1 cellular context compared by ENCODE assay signal in the genomic region with DNA sequence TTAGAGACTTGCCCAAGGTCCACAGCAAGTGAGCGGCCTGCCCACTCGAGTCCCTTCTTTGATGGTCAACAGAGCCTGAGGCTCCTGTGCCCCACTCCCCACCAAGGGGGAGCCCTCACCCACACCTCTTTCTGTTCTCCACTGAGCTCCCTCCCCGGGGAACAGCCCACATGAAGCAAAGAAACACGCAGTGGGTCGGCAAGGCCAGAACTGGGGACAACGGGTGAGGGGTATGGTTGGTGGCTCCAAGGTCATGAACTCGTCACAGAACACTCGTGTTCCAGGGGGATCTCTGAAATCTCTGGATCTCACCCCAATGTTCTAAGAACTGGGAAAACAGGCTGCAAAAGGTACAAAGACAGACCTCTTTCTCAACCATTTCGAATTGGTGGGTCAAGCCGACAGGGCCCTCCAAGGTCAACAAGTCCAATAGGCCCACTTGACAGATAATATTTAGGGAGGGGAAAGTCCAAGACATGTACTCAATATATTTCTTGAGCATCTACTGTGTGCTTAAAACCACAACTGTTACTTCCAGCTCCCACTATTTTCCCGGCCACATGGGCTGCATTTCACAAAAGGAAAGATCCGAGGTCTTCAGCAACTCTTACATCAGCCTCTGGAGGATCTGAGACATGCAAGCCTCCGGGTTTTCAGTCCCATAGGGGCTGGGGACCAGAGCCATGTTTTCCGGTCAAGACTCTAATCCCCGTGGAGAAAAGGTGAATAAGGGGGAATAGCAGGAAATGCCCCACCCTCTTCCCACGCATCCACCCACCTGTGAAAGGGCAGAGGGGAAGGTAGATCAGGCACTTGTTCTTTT.
TF ChIP-seq lines count a peak whose summit lies in the region.

No MANE protein-coding gene starts in this region.

TF ChIP-seq in HepG2, 621 proteins besides CTCF, POLR2A, EP300 and RAD21 (continues in another document):
- TF ChIP-seq ZNF230 (CRISPR knock-in tag; IDR thresholded peaks at IDR 0.05): no peak
- TF ChIP-seq ZNF629 (CRISPR knock-in tag; conservative IDR thresholded peaks at IDR 0.05): peak; percentile 73; the same call in 1 of the 2 replicates
- TF ChIP-seq ZNF788 (CRISPR knock-in tag; IDR thresholded peaks at IDR 0.05; ENCODE audit: borderline replicate concordance): no peak
- no peak for TF ChIP-seq PRDM4 (CRISPR knock-in tag; IDR thresholded peaks at IDR 0.05; ENCODE audit: borderline replicate concordance)
- TF ChIP-seq MXD1 (CRISPR knock-in tag; IDR thresholded peaks at IDR 0.05): no peak
- TF ChIP-seq ZSCAN20 (CRISPR knock-in tag; IDR thresholded peaks at IDR 0.05; ENCODE audit: borderline replicate concordance): no peak
- TF ChIP-seq TOPORS (CRISPR knock-in tag; IDR thresholded peaks at IDR 0.05): no peak
- no peak for TF ChIP-seq PREB (CRISPR knock-in tag; IDR thresholded peaks at IDR 0.05)
- TF ChIP-seq ARNTL (CRISPR knock-in tag; IDR thresholded peaks at IDR 0.05): peak; percentile 38; the same call in 1 of the 2 replicates
- no peak for TF ChIP-seq GABPA (IDR thresholded peaks at IDR 0.05; ENCODE audit: low read depth, low read length)
- no peak for TF ChIP-seq GABPA (CRISPR knock-in tag; IDR thresholded peaks at IDR 0.05; ENCODE audit: low read depth)
- TF ChIP-seq FIP1L1 (IDR thresholded peaks at IDR 0.05; ENCODE audit: borderline replicate concordance, insufficient read depth, low read depth, low read length): no peak
- no peak for TF ChIP-seq ZMAT3 (CRISPR knock-in tag; conservative IDR thresholded peaks at IDR 0.05)
- TF ChIP-seq LCORL (IDR thresholded peaks at IDR 0.05): no peak
- no peak for TF ChIP-seq LCORL (CRISPR knock-in tag; IDR thresholded peaks at IDR 0.05)
- no peak for TF ChIP-seq MBNL3 (CRISPR knock-in tag; conservative IDR thresholded peaks at IDR 0.05)
- TF ChIP-seq, protein P1, sequence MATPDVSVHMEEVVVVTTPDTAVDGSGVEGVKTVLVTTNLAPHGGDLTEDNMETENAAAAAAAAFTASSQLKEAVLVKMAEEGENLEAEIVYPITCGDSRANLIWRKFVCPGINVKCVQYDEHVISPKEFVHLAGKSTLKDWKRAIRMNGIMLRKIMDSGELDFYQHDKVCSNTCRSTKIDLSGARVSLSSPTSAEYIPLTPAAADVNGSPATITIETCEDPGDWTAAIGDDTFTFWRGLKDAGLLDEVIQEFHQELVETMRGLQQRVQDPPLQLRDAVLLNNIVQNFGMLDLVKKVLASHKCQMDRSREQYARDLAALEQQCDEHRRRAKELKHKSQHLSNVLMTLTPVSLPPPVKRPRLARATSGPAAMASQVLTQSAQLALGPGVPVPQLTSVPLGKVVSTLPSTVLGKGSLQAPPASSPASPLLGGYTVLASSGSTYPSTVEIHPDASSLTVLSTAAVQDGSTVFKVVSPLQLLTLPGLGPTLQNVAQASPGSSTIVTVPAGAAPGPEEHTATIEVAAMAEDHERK (CRISPR knock-in tag; IDR thresholded peaks at IDR 0.05; ENCODE audit: low read depth): no peak
- TF ChIP-seq ZNF839 (CRISPR knock-in tag; IDR thresholded peaks at IDR 0.05; ENCODE audit: borderline replicate concordance): no peak
- TF ChIP-seq ZNF570 (CRISPR knock-in tag; IDR thresholded peaks at IDR 0.05; ENCODE audit: borderline replicate concordance): no peak
- no peak for TF ChIP-seq NFYC (CRISPR knock-in tag; IDR thresholded peaks at IDR 0.05)
- no peak for TF ChIP-seq ZEB1 (IDR thresholded peaks at IDR 0.05; ENCODE audit: insufficient replicate concordance, low read depth)
- TF ChIP-seq AKAP8 (CRISPR knock-in tag; IDR thresholded peaks at IDR 0.05): 0 out of 2 replicates have a peak, but pooled peaks have one; percentile 14
- TF ChIP-seq ZNF260 (CRISPR knock-in tag; IDR thresholded peaks at IDR 0.05; ENCODE audit: borderline replicate concordance, low read depth): no peak
- TF ChIP-seq SATB2 (CRISPR knock-in tag; IDR thresholded peaks at IDR 0.05): no peak
- TF ChIP-seq KLF16 (CRISPR knock-in tag; IDR thresholded peaks at IDR 0.05): no peak
- no peak for TF ChIP-seq ZNF224 (CRISPR knock-in tag; IDR thresholded peaks at IDR 0.05)
- TF ChIP-seq ZNF138 (CRISPR knock-in tag; IDR thresholded peaks at IDR 0.05; ENCODE audit: low read depth): no peak
- TF ChIP-seq HNRNPH1 (optimal IDR thresholded peaks at IDR 0.05; ENCODE audit: low read depth, low read length): no peak
- no peak; the same call in 1 of the 2 replicates for TF ChIP-seq ZNF160 (CRISPR knock-in tag; IDR thresholded peaks at IDR 0.05)
- TF ChIP-seq ZNF850 (CRISPR knock-in tag; conservative IDR thresholded peaks at IDR 0.05): no peak
- no peak for TF ChIP-seq SRSF4 (IDR thresholded peaks at IDR 0.05; ENCODE audit: low read depth, low read length, poor library complexity, severe bottlenecking)
- no peak for TF ChIP-seq ZNF768 (CRISPR knock-in tag; IDR thresholded peaks at IDR 0.05)
- TF ChIP-seq, protein P2, sequence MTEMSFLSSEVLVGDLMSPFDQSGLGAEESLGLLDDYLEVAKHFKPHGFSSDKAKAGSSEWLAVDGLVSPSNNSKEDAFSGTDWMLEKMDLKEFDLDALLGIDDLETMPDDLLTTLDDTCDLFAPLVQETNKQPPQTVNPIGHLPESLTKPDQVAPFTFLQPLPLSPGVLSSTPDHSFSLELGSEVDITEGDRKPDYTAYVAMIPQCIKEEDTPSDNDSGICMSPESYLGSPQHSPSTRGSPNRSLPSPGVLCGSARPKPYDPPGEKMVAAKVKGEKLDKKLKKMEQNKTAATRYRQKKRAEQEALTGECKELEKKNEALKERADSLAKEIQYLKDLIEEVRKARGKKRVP (CRISPR knock-in tag; IDR thresholded peaks at IDR 0.05): peak in 1 of 2 experiments; percentile 29; a peak in 1 of 4 replicates
- TF ChIP-seq ZNF747 (CRISPR knock-in tag; IDR thresholded peaks at IDR 0.05; ENCODE audit: borderline replicate concordance): 0 out of 2 replicates have a peak, but pooled peaks have one; percentile 59
- TF ChIP-seq NCOR1 (IDR thresholded peaks at IDR 0.05; ENCODE audit: borderline replicate concordance, low read length): no peak
- TF ChIP-seq ZHX1 (CRISPR knock-in tag; IDR thresholded peaks at IDR 0.05; ENCODE audit: low read depth): no peak
- no peak for TF ChIP-seq ZNF562 (CRISPR knock-in tag; IDR thresholded peaks at IDR 0.05; ENCODE audit: borderline replicate concordance)
- TF ChIP-seq ZNF547 (CRISPR knock-in tag; IDR thresholded peaks at IDR 0.05): no peak
- peak; percentile 1; the same call in 1 of the 2 replicates for TF ChIP-seq ESRRA (CRISPR knock-in tag; IDR thresholded peaks at IDR 0.05; ENCODE audit: low read depth)
- no peak; the same call in 1 of the 2 replicates for TF ChIP-seq ZNF546 (CRISPR knock-in tag; conservative IDR thresholded peaks at IDR 0.05)
- TF ChIP-seq GFI1 (CRISPR knock-in tag; IDR thresholded peaks at IDR 0.05; ENCODE audit: borderline replicate concordance): no peak
- no peak for TF ChIP-seq FOXJ3 (CRISPR knock-in tag; IDR thresholded peaks at IDR 0.05; ENCODE audit: borderline replicate concordance)
- no peak for TF ChIP-seq MEIS1 (CRISPR knock-in tag; IDR thresholded peaks at IDR 0.05; ENCODE audit: borderline replicate concordance)
- TF ChIP-seq, protein P3, sequence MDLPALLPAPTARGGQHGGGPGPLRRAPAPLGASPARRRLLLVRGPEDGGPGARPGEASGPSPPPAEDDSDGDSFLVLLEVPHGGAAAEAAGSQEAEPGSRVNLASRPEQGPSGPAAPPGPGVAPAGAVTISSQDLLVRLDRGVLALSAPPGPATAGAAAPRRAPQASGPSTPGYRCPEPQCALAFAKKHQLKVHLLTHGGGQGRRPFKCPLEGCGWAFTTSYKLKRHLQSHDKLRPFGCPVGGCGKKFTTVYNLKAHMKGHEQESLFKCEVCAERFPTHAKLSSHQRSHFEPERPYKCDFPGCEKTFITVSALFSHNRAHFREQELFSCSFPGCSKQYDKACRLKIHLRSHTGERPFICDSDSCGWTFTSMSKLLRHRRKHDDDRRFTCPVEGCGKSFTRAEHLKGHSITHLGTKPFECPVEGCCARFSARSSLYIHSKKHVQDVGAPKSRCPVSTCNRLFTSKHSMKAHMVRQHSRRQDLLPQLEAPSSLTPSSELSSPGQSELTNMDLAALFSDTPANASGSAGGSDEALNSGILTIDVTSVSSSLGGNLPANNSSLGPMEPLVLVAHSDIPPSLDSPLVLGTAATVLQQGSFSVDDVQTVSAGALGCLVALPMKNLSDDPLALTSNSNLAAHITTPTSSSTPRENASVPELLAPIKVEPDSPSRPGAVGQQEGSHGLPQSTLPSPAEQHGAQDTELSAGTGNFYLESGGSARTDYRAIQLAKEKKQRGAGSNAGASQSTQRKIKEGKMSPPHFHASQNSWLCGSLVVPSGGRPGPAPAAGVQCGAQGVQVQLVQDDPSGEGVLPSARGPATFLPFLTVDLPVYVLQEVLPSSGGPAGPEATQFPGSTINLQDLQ (CRISPR knock-in tag; IDR thresholded peaks at IDR 0.05): no peak
- TF ChIP-seq, protein P4, sequence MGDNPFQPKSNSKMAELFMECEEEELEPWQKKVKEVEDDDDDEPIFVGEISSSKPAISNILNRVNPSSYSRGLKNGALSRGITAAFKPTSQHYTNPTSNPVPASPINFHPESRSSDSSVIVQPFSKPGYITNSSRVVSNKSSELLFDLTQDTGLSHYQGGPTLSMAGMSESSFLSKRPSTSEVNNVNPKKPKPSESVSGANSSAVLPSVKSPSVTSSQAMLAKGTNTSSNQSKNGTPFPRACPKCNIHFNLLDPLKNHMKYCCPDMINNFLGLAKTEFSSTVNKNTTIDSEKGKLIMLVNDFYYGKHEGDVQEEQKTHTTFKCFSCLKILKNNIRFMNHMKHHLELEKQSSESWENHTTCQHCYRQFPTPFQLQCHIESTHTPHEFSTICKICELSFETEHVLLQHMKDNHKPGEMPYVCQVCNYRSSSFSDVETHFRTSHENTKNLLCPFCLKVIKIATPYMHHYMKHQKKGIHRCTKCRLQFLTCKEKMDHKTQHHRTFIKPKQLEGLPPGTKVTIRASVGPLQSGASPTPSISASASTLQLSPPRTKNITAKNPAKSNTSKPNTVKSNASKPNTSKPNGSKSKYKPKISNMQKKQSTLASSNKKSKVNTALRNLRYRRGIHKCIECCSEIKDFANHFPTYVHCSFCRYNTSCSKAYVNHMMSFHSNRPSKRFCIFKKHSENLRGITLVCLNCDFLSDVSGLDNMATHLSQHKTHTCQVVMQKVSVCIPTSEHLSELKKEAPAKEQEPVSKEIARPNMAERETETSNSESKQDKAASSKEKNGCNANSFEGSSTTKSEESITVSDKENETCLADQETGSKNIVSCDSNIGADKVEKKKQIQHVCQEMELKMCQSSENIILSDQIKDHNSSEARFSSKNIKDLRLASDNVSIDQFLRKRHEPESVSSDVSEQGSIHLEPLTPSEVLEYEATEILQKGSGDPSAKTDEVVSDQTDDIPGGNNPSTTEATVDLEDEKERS (CRISPR knock-in tag; IDR thresholded peaks at IDR 0.05): no peak; the same call in 1 of the 2 replicates
- TF ChIP-seq ZNF275 (CRISPR knock-in tag; IDR thresholded peaks at IDR 0.05; ENCODE audit: borderline replicate concordance): peak; percentile 23; the same call in 1 of the 2 replicates
- no peak for TF ChIP-seq ZNF709 (CRISPR knock-in tag; IDR thresholded peaks at IDR 0.05)
